26 cellular contexts compared by ENCODE assay signal in genomic region chr16:58773870-58774269, GRCh38.
"Had no signal": no experiment of that assay in that cellular context is flagged by ENCODE, and none has a peak within 500 bp of the region (broad histone marks: within the 10 kb centered on the region; RNA-seq: fewer than 3 reads in every experiment).

No MANE protein-coding gene starts in this region.

- H3K36me3 ChIP-seq: colonic mucosa, esophagus squamous epithelium, gastrocnemius medialis, heart right ventricle, left ventricle myocardium inferior, lower lobe of right lung had no signal

- H3K27ac Mint-ChIP-seq: dendritic cell treated with granulocyte-macrophage colony-stimulating factor and Interleukin-4, amounts not matched to agents 40 ng/mL and 50 ng/mL, for 4 days; effector memory CD8-positive, alpha-beta T cell; endodermal cell; mesothelial cell of epicardium; naive B cell had no signal

- ATAC-seq: effector memory CD8-positive, alpha-beta T cell; esophagus mucosa; gastrocnemius medialis; heart right ventricle; left cardiac atrium; lower lobe of right lung; mucosa of descending colon had no signal

- DNase-seq: colonic mucosa; cortex of kidney; effector CD8-positive, alpha-beta T cell; effector memory CD8-positive, alpha-beta T cell; endodermal cell; esophagus squamous epithelium; foreskin fibroblast; foreskin melanocyte; gastrocnemius medialis; glutamatergic neuron; head of caudate nucleus; heart right ventricle; hippocampal formation; left cardiac atrium; left ventricle myocardium inferior; lower lobe of right lung; mesenchymal stem cell; mucosa of descending colon; naive B cell had no signal

- H3K36me3 Mint-ChIP-seq: mesothelial cell of epicardium, naive B cell had no signal

- H3K4me1 ChIP-seq: colonic mucosa, esophagus squamous epithelium, gastrocnemius medialis, lower lobe of right lung had no signal

- H3K9me3 Mint-ChIP-seq: dendritic cell treated with granulocyte-macrophage colony-stimulating factor and Interleukin-4, amounts not matched to agents 40 ng/mL and 50 ng/mL, for 4 days; effector memory CD8-positive, alpha-beta T cell; mesothelial cell of epicardium; naive B cell had no signal

- H3K27ac ChIP-seq: colonic mucosa, epithelial cell of prostate, esophagus squamous epithelium, gastrocnemius medialis, heart right ventricle, left ventricle myocardium inferior, lower lobe of right lung had no signal

- H3K4me3 Mint-ChIP-seq: dendritic cell treated with granulocyte-macrophage colony-stimulating factor and Interleukin-4, amounts not matched to agents 40 ng/mL and 50 ng/mL, for 4 days; effector memory CD8-positive, alpha-beta T cell; endodermal cell; mesothelial cell of epicardium; naive B cell had no signal

- H3K9me3 ChIP-seq: colonic mucosa, esophagus squamous epithelium, gastrocnemius medialis, heart right ventricle, left ventricle myocardium inferior, lower lobe of right lung, mucosa of descending colon had no signal

- H3K4me1 Mint-ChIP-seq: mesothelial cell of epicardium, naive B cell had no signal

- H3K4me3 ChIP-seq: colonic mucosa, esophagus squamous epithelium, gastrocnemius medialis, heart right ventricle, left ventricle myocardium inferior, lower lobe of right lung, mucosa of descending colon had no signal

- H3K27me3 ChIP-seq: colonic mucosa, esophagus squamous epithelium, gastrocnemius medialis, heart right ventricle had no signal

- FAIRE-seq: endometrium, islet of Langerhans, keratinocyte had no signal
